Comparison of ENCODE assay signal across 18 cellular contexts in genomic region chr12:3835914-3836313, GRCh38. TPM values are rescaled to one million over a fixed set of nuclear protein-coding genes. Genes with fewer than 3 reads are reported as not detected.
DNase-seq lines count a peak whose midpoint lies in the region; ATAC-seq and TF ChIP-seq lines count a peak whose summit lies in the region.
"Had no signal": no experiment of that assay in that cellular context is flagged by ENCODE, and none has a peak within 500 bp of the region (broad histone marks: within the 10 kb centered on the region; RNA-seq: fewer than 3 reads in every experiment).

No MANE protein-coding gene starts in this region.

- peaks cover 29% of the 10 kb centered on the region for H3K79me2 ChIP-seq in smooth muscle cell (ENCODE audit: low read depth)

- POLR2A ChIA-PET in HEK293 (lab: Yijun Ruan, JAX), result no interaction called here

- no peak for TF ChIP-seq CTCF in HEK293 (tag by site-specific recombination; IDR thresholded peaks at IDR 0.05)
- TF ChIP-seq CTCF in smooth muscle cell (IDR thresholded peaks at IDR 0.05; ENCODE audit: borderline replicate concordance, insufficient read depth, poor library complexity, severe bottlenecking), result no peak

- no peak for DNase-seq in activated naive CD4-positive, alpha-beta T cell treated with anti-CD3 and anti-CD28 coated beads, Interleukin-2, amount 50 U/mL, for 72 hours (ENCODE audit: low spot score in 2 of 2)
- no peak for DNase-seq in T-helper 17 cell
- no peak for DNase-seq in smooth muscle cell (lab: John Stamatoyannopoulos, UW; ENCODE audit: unreplicated experiment)
- no peak for DNase-seq in NCI-H1092 treated with DMSO at 0.1 percent for 48 hours (lab: John Stamatoyannopoulos, UW)
- no peak for DNase-seq in T-helper 1 cell
- DNase-seq: ACHN; BE2C; C1 segment of cervical spinal cord; CD4-positive, CD25-positive, alpha-beta regulatory T cell; CD8-positive, alpha-beta memory T cell; COR-L47; DMS 273 treated with DMSO at 0.1 percent for 48 hours; DND-41 had no signal

- H3K9ac ChIP-seq in smooth muscle cell (ENCODE audit: low read depth), result peak overlapping the region; percentile 58

- no peaks in the 10 kb centered on the region for H3K4me1 ChIP-seq in HEK293 (ENCODE audit: control insufficient read depth, insufficient read depth, low read length)
- H3K4me1 ChIP-seq in smooth muscle cell (ENCODE audit: low read depth), result peaks cover 11% of the 10 kb centered on the region
- H3K4me1 ChIP-seq: BE2C had no signal

- H3K4me3 Mint-ChIP-seq in activated naive CD4-positive, alpha-beta T cell treated with anti-CD3 and anti-CD28 coated beads, Interleukin-2, amount 50 U/mL, for 24 hours, result peak overlapping the region; percentile 37
- H3K4me3 Mint-ChIP-seq in T-helper 17 cell, result peak overlapping the region; percentile 26
- H3K4me3 Mint-ChIP-seq: CD8-positive, alpha-beta memory T cell; GM23338 had no signal

- no peaks in the 10 kb centered on the region for H3K27me3 ChIP-seq in smooth muscle cell (ENCODE audit: low read depth)
- H3K27me3 ChIP-seq: BE2C had no signal

- no peaks in the 10 kb centered on the region for H3K9me3 Mint-ChIP-seq in activated naive CD4-positive, alpha-beta T cell treated with anti-CD3 and anti-CD28 coated beads, Interleukin-2, amount 50 U/mL, for 24 hours
- peaks cover 0 to 11% of the 10 kb centered on the region in 2 donors for H3K9me3 Mint-ChIP-seq in activated naive CD4-positive, alpha-beta T cell treated with anti-CD3 and anti-CD28 coated beads, Interleukin-2, amount 50 U/mL, for 72 hours
- H3K9me3 Mint-ChIP-seq: IgD-negative memory B cell had no signal

- WGBS in smooth muscle cell (ENCODE audit: low lambda C conversion rate), result 91% methylated on average over 2 of the region's 2 CpGs

- H3K4me3 ChIP-seq in HEK293 (ENCODE audit: low read depth, low read length), result no peak overlapping the region
- H3K4me3 ChIP-seq in smooth muscle cell, result no peak overlapping the region
- H3K4me3 ChIP-seq: GM23338 had no signal

- H3K27me3 Mint-ChIP-seq in activated naive CD4-positive, alpha-beta T cell treated with anti-CD3 and anti-CD28 coated beads, Interleukin-2, amount 50 U/mL, for 24 hours, result no peaks in the 10 kb centered on the region
- no peaks in the 10 kb centered on the region for H3K27me3 Mint-ChIP-seq in T-helper 17 cell
- H3K27me3 Mint-ChIP-seq: CD8-positive, alpha-beta memory T cell had no signal

- H3K36me3 ChIP-seq in HEK293 (ENCODE audit: control insufficient read depth in 2 of 2, insufficient read depth in 1 of 2, low read length in 2 of 2) (no peaks in the 10 kb centered on the region), smooth muscle cell (ENCODE audit: low read depth) (no peaks in the 10 kb centered on the region)
- H3K36me3 ChIP-seq: BE2C had no signal

- H3K27ac ChIP-seq in HEK293 (ENCODE audit: extremely low read depth, low read depth, low read length) (no peak overlapping the region), smooth muscle cell (ENCODE audit: low read depth) (peak overlapping the region; percentile 92)

- H3K27ac Mint-ChIP-seq in activated naive CD4-positive, alpha-beta T cell treated with anti-CD3 and anti-CD28 coated beads, Interleukin-2, amount 50 U/mL, for 24 hours, result peak overlapping the region; percentile 47
- no peak overlapping the region for H3K27ac Mint-ChIP-seq in activated naive CD4-positive, alpha-beta T cell treated with anti-CD3 and anti-CD28 coated beads, Interleukin-2, amount 50 U/mL, for 72 hours
- peak overlapping the region; percentile 1 for H3K27ac Mint-ChIP-seq in T-helper 17 cell
- H3K27ac Mint-ChIP-seq: IgD-negative memory B cell had no signal

- H3K36me3 Mint-ChIP-seq in activated naive CD4-positive, alpha-beta T cell treated with anti-CD3 and anti-CD28 coated beads, Interleukin-2, amount 50 U/mL, for 24 hours, result peaks cover 30% of the 10 kb centered on the region
- peaks cover 5 to 31% of the 10 kb centered on the region in 2 donors for H3K36me3 Mint-ChIP-seq in activated naive CD4-positive, alpha-beta T cell treated with anti-CD3 and anti-CD28 coated beads, Interleukin-2, amount 50 U/mL, for 72 hours
- peaks cover 6% of the 10 kb centered on the region for H3K36me3 Mint-ChIP-seq in T-helper 17 cell (ENCODE audit: low read depth)

- CTCF ChIA-PET in HEK293 (lab: Yijun Ruan, JAX), result no interaction called here

- ATAC-seq in activated naive CD4-positive, alpha-beta T cell treated with anti-CD3 and anti-CD28 coated beads, Interleukin-2, amount 50 U/mL, for 72 hours, result no peak
- ATAC-seq in T-helper 17 cell, result no peak
- ATAC-seq: GM23338, HCT116 had no signal

- no peak overlapping the region for H2AFZ ChIP-seq in smooth muscle cell (ENCODE audit: low read depth)
- H2AFZ ChIP-seq: GM23338 had no signal

- peaks cover 16% of the 10 kb centered on the region for H4K20me1 ChIP-seq in smooth muscle cell (ENCODE audit: low read depth)

- H3K4me1 Mint-ChIP-seq in activated naive CD4-positive, alpha-beta T cell treated with anti-CD3 and anti-CD28 coated beads, Interleukin-2, amount 50 U/mL, for 24 hours, result peaks cover 82% of the 10 kb centered on the region
- peaks cover 37% of the 10 kb centered on the region for H3K4me1 Mint-ChIP-seq in T-helper 17 cell

- peak overlapping the region; percentile 72 for H3K4me2 ChIP-seq in smooth muscle cell
- H3K4me2 ChIP-seq: GM23338 had no signal

- no peaks in the 10 kb centered on the region for H3K9me3 ChIP-seq in HEK293 (ENCODE audit: control insufficient read depth, insufficient read depth, low read depth, low read length)
- H3K9me3 ChIP-seq in T-helper 17 cell (ENCODE audit: control insufficient read depth, low read length, poor library complexity, severe bottlenecking), result no peaks in the 10 kb centered on the region
- H3K9me3 ChIP-seq in smooth muscle cell (replicated peaks; ENCODE audit: low read depth), result no peaks in the 10 kb centered on the region
- H3K9me3 ChIP-seq: BE2C had no signal

- peaks cover 10% of the 10 kb centered on the region for H3F3A ChIP-seq in smooth muscle cell (ENCODE audit: low read depth)

TF ChIP-seq in HEK293, 187 proteins besides CTCF, POLR2A, EP300 and RAD21:
- no peak for TF ChIP-seq ZNF561 (tag by site-specific recombination; IDR thresholded peaks at IDR 0.05; ENCODE audit: borderline replicate concordance)
- no peak for TF ChIP-seq ZNF830 (tag by site-specific recombination; IDR thresholded peaks at IDR 0.05; ENCODE audit: low read depth)
- TF ChIP-seq ZNF362 (tag by site-specific recombination; IDR thresholded peaks at IDR 0.05), result no peak
- TF ChIP-seq ZNF623 (tag by site-specific recombination; IDR thresholded peaks at IDR 0.05), result no peak
- TF ChIP-seq ZNF558 (tag by site-specific recombination; IDR thresholded peaks at IDR 0.05), result peak; percentile 92
- TF ChIP-seq REST (tag by site-specific recombination; IDR thresholded peaks at IDR 0.05), result no peak
- no peak for TF ChIP-seq GLI2 (tag by site-specific recombination; IDR thresholded peaks at IDR 0.05; ENCODE audit: borderline replicate concordance, low read depth)

RNA-seq across cellular contexts. Expression of gene PARP11, which starts 37.3 kb away (rescaled TPM):
- total RNA-seq in activated naive CD4-positive, alpha-beta T cell treated with anti-CD3 and anti-CD28 coated beads, Interleukin-2, amount 50 U/mL, for 72 hours, result 10 to 100 TPM; 25.2 to 30.2 TPM
- 10 to 100 TPM; 16.5 to 21.3 TPM for total RNA-seq in T-helper 17 cell
- total RNA-seq in smooth muscle cell, result 9.6 and 13.0 TPM in 2 replicates
- 3.0 and 6.1 TPM in 2 replicates for polyA plus RNA-seq in smooth muscle cell

Comparison
In these comparisons a context has a peak if more than half of its experiments do, and no peak if none do; other contexts are left out.
1. H3K27ac Mint-ChIP-seq: peak in activated naive CD4-positive, alpha-beta T cell treated with anti-CD3 and anti-CD28 coated beads, Interleukin-2, amount 50 U/mL, for 24 hours (single experiment) and T-helper 17 cell (single experiment); none in activated naive CD4-positive, alpha-beta T cell treated with anti-CD3 and anti-CD28 coated beads, Interleukin-2, amount 50 U/mL, for 72 hours (0 of 2).